1 cellular context compared by ENCODE assay signal in genomic region chr2:176558574-176559140, GRCh38.
TF ChIP-seq lines count a peak whose summit lies in the region.

No MANE protein-coding gene starts in this region.

TF ChIP-seq in K562, 482 proteins besides CTCF, POLR2A, EP300 and RAD21 (continued from another document):
- TF ChIP-seq TFE3 (CRISPR knock-in tag; IDR thresholded peaks at IDR 0.05) (no peak), PRDM10 (IDR thresholded peaks at IDR 0.05; ENCODE audit: partially characterized antibody) (no peak), JUN (IDR thresholded peaks at IDR 0.05; ENCODE audit: borderline replicate concordance, low read depth, low read length) (no peak), JUN (CRISPR knock-in tag; IDR thresholded peaks at IDR 0.05; ENCODE audit: borderline replicate concordance) (no peak), PYGO2 (tag; IDR thresholded peaks at IDR 0.05) (no peak), ARID3B (CRISPR knock-in tag; IDR thresholded peaks at IDR 0.05; ENCODE audit: borderline replicate concordance) (no peak), E2F4 (CRISPR knock-in tag; IDR thresholded peaks at IDR 0.05; ENCODE audit: low read depth) (no peak), PKNOX1 (IDR thresholded peaks at IDR 0.05) (no peak), NFXL1 (CRISPR knock-in tag; IDR thresholded peaks at IDR 0.05) (no peak), ZNF384 (IDR thresholded peaks at IDR 0.05; ENCODE audit: low read depth, low read length) (no peak), ZC3H11A (IDR thresholded peaks at IDR 0.05; ENCODE audit: low read depth, low read length) (no peak), ZNF780A (CRISPR knock-in tag; IDR thresholded peaks at IDR 0.05) (no peak), CTCFL (IDR thresholded peaks at IDR 0.05; ENCODE audit: borderline replicate concordance, insufficient read depth, low read depth, low read length, poor library complexity, severe bottlenecking) (no peak)
